ENCODE assay signal across 31 cellular contexts in genomic region chr6:169650959-169651292, GRCh38.
"Had no signal": no experiment of that assay in that cellular context is flagged by ENCODE, and none has a peak within 500 bp of the region (broad histone marks: within the 10 kb centered on the region; RNA-seq: fewer than 3 reads in every experiment).

No MANE protein-coding gene starts in this region.

- H2AFZ ChIP-seq: parathyroid adenoma had no signal

- DNase-seq: naive thymus-derived CD8-positive, alpha-beta T cell; nephron progenitor cell; nucleus accumbens; ovary; psoas muscle; right cardiac atrium; spleen; stimulated activated CD4-positive, alpha-beta T cell treated with anti-CD3 and anti-CD28 coated beads, Interleukin-12 subunit alpha, Interleukin-12 subunit beta, amount 100 ng/mL, for 4 hours; stimulated activated CD4-positive, alpha-beta T cell treated with anti-CD3 and anti-CD28 coated beads, Interleukin-1b, Interleukin-23, amount 100 ng/mL, for 48 hours; stimulated activated CD4-positive, alpha-beta T cell treated with anti-CD3 and anti-CD28 coated beads, Interleukin-4, amount 100 ng/mL, for 1 hour; stimulated activated CD4-positive, alpha-beta T cell treated with anti-CD3 and anti-CD28 coated beads, Interleukin-4, amount 100 ng/mL, for 4 hours; stimulated activated CD8-positive, alpha-beta memory T cell treated with anti-CD3 and anti-CD28 coated beads, Interleukin-4, amount 100 ng/mL, for 48 hours; stimulated activated naive CD4-positive, alpha-beta T cell; stimulated activated naive CD8-positive, alpha-beta T cell treated with anti-CD3 and anti-CD28 coated beads, Interleukin-15, amount 100 ng/mL, for 72 hours; stimulated activated naive CD8-positive, alpha-beta T cell treated with anti-CD3 and anti-CD28 coated beads, Interleukin-15, Interleukin-2, amounts not matched to agents 100 U/mL and 50 U/mL, for 24 hours; substantia nigra; testis; tibial artery; transverse colon; upper lobe of left lung had no signal

- H3K9ac ChIP-seq: parathyroid adenoma had no signal

- H3K27ac Mint-ChIP-seq: naive thymus-derived CD8-positive, alpha-beta T cell; natural killer cell treated with Interleukin-12 subunit alpha and Interleukin-12 subunit beta and Interleukin-15 and Interleukin-18, amount 100 ng/mL, for 72 hours; progenitor cell of endocrine pancreas; stimulated activated memory B cell treated with anti-CD40 and anti-IgM and Interleukin-4, amounts not matched to agents 10 μg/mL and 1 μg/mL and 100 μg/mL, for 72 hours; stimulated activated naive CD8-positive, alpha-beta T cell treated with anti-CD3 and anti-CD28 coated beads, Interleukin-15, amount 100 ng/mL, for 72 hours had no signal

- H3K27me3 ChIP-seq: neutrophil, ovary, spleen, suprapubic skin, testis, tibial artery, transverse colon, upper lobe of left lung, vagina had no signal

- H3K4me3 ChIP-seq: ovary, psoas muscle, skin epidermis, smooth muscle cell, spleen, suprapubic skin, testis, tibial artery, transverse colon, upper lobe of left lung, vagina had no signal

- H3K4me1 ChIP-seq: parathyroid adenoma, psoas muscle, vagina had no signal

- H3K27ac ChIP-seq: neutrophil, ovary, parathyroid adenoma, psoas muscle, skin epidermis, spleen, suprapubic skin, testis, tibial artery, transverse colon, upper lobe of left lung, vagina had no signal

- H3K36me3 Mint-ChIP-seq: natural killer cell treated with Interleukin-12 subunit alpha and Interleukin-12 subunit beta and Interleukin-15 and Interleukin-18, amount 100 ng/mL, for 72 hours had no signal

- ATAC-seq: naive thymus-derived CD8-positive, alpha-beta T cell; natural killer cell treated with Interleukin-12 subunit alpha and Interleukin-12 subunit beta and Interleukin-15 and Interleukin-18, amount 100 ng/mL, for 72 hours; psoas muscle; right cardiac atrium; sciatic nerve; stimulated activated memory B cell treated with anti-CD40 and anti-IgM and Interleukin-4, amounts not matched to agents 10 μg/mL and 1 μg/mL and 100 μg/mL, for 72 hours; stimulated activated naive CD8-positive, alpha-beta T cell treated with anti-CD3 and anti-CD28 coated beads, Interleukin-15, amount 100 ng/mL, for 72 hours; stimulated activated naive CD8-positive, alpha-beta T cell treated with anti-CD3 and anti-CD28 coated beads, Interleukin-15, Interleukin-2, amounts not matched to agents 100 U/mL and 50 U/mL, for 24 hours had no signal

- H3K9me3 ChIP-seq: neutrophil, ovary, psoas muscle, spleen, suprapubic skin, testis, tibial artery, transverse colon, upper lobe of left lung, vagina had no signal

- H3K4me3 Mint-ChIP-seq: naive thymus-derived CD8-positive, alpha-beta T cell; natural killer cell treated with Interleukin-12 subunit alpha and Interleukin-12 subunit beta and Interleukin-15 and Interleukin-18, amount 100 ng/mL, for 72 hours; nephron progenitor cell; neural crest cell; stimulated activated memory B cell treated with anti-CD40 and anti-IgM and Interleukin-4, amounts not matched to agents 10 μg/mL and 1 μg/mL and 100 μg/mL, for 72 hours; stimulated activated naive CD8-positive, alpha-beta T cell treated with anti-CD3 and anti-CD28 coated beads, Interleukin-15, amount 100 ng/mL, for 72 hours had no signal

- H3K36me3 ChIP-seq: neutrophil, ovary, transverse colon, vagina had no signal

- H3K9me3 Mint-ChIP-seq: naive thymus-derived CD8-positive, alpha-beta T cell; natural killer cell treated with Interleukin-12 subunit alpha and Interleukin-12 subunit beta and Interleukin-15 and Interleukin-18, amount 100 ng/mL, for 72 hours; nephron progenitor cell; neural crest cell; stimulated activated naive CD8-positive, alpha-beta T cell treated with anti-CD3 and anti-CD28 coated beads, Interleukin-15, amount 100 ng/mL, for 72 hours had no signal

- H3K4me2 ChIP-seq: smooth muscle cell had no signal

- H3K27me3 Mint-ChIP-seq: naive thymus-derived CD8-positive, alpha-beta T cell; natural killer cell treated with Interleukin-12 subunit alpha and Interleukin-12 subunit beta and Interleukin-15 and Interleukin-18, amount 100 ng/mL, for 72 hours; progenitor cell of endocrine pancreas; stimulated activated memory B cell treated with anti-CD40 and anti-IgM and Interleukin-4, amounts not matched to agents 10 μg/mL and 1 μg/mL and 100 μg/mL, for 72 hours; stimulated activated naive CD8-positive, alpha-beta T cell treated with anti-CD3 and anti-CD28 coated beads, Interleukin-15, amount 100 ng/mL, for 72 hours had no signal

- H3K79me2 ChIP-seq: parathyroid adenoma had no signal
